ENCODE assay signal across 8 cellular contexts in genomic region chr2:74148457-74149248, GRCh38. TPM values are rescaled to one million over a fixed set of nuclear protein-coding genes. Genes with fewer than 3 reads are reported as not detected.
DNase-seq lines count a peak whose midpoint lies in the region; ATAC-seq, FAIRE-seq and TF ChIP-seq lines count a peak whose summit lies in the region.

No MANE protein-coding gene starts in this region.

- no peak for TF ChIP-seq POLR2A in gastroesophageal sphincter (IDR thresholded peaks at IDR 0.05)

- H3K4me3 ChIP-seq in gastroesophageal sphincter = peak overlapping the region; percentile 52 to 89
- peak overlapping the region in 1 of 2 donors; percentile 78 for H3K4me3 ChIP-seq in small intestine (ENCODE audit: low read depth in 1 of 2, low read length in 2 of 2)

- no peak for TF ChIP-seq CTCF in gastroesophageal sphincter (IDR thresholded peaks at IDR 0.05)

- no peaks in the 10 kb centered on the region for H3K9me3 ChIP-seq in gastroesophageal sphincter
- no peaks in the 10 kb centered on the region for H3K9me3 ChIP-seq in small intestine (ENCODE audit: control insufficient read depth, low read depth)

- peak; percentile 2 for ATAC-seq in GM21381 (IDR thresholded peaks at IDR 0.05; ENCODE audit: unreplicated experiment)
- no peak for ATAC-seq in gastroesophageal sphincter
- no peak for ATAC-seq in activated CD4-positive, CD25-positive, alpha-beta regulatory T cell treated with anti-CD3 and anti-CD28 coated beads, Interleukin-2, amount 50 U/mL, for 24 hours

- DNase-seq in RKO (ENCODE audit: low spot score) (peak; percentile 43), small intestine (no peak), NCI-H2196 (lab: John Stamatoyannopoulos, UW; ENCODE audit: unreplicated experiment) (no peak), NCI-H1436 (lab: John Stamatoyannopoulos, UW) (no peak)
- no peak for DNase-seq in activated naive CD4-positive, alpha-beta T cell treated with anti-CD3 and anti-CD28 coated beads, Interleukin-2, amount 50 U/mL, for 16 hours

- H3K27me3 ChIP-seq in gastroesophageal sphincter (no peaks in the 10 kb centered on the region), small intestine (ENCODE audit: control insufficient read depth in 2 of 2, insufficient read depth in 2 of 2, low read length in 2 of 2) (no peaks in the 10 kb centered on the region)

- H3K36me3 ChIP-seq in gastroesophageal sphincter (peaks cover 0 to 43% of the 10 kb centered on the region in 2 donors), small intestine (ENCODE audit: control insufficient read depth in 2 of 2, insufficient read depth in 2 of 2, low read length in 2 of 2) (no peaks in the 10 kb centered on the region)

- H3K4me1 ChIP-seq in gastroesophageal sphincter (peaks cover 0 to 37% (median 16%) of the 10 kb centered on the region in 3 donors), small intestine (ENCODE audit: control insufficient read depth in 2 of 2, insufficient read depth in 1 of 2, low read depth in 1 of 2, low read length in 1 of 2) (peaks cover 5 to 8% of the 10 kb centered on the region in 2 donors)

- no peak for TF ChIP-seq EP300 in gastroesophageal sphincter (IDR thresholded peaks at IDR 0.05)

- H3K27ac ChIP-seq in gastroesophageal sphincter = peak overlapping the region; percentile 30 to 83 (median 77)
- H3K27ac ChIP-seq in small intestine (ENCODE audit: low read depth in 1 of 2, low read length in 1 of 2) = peak overlapping the region; percentile 14 to 78

- no peak for FAIRE-seq in small intestine (lab: Jason Lieb, UNC)

- 46 to 85% methylated on average over 7 to 16 of the region's 16 CpGs for WGBS in gastroesophageal sphincter (ENCODE audit: low coverage in 1 of 2), 2 donors
- WGBS in small intestine, 3 donors = 51 to 70% (median 68%) methylated on average over 16 of the region's 16 CpGs

RNA-seq across cellular contexts. Expression of gene BOLA3, which starts 0.9 kb away (rescaled TPM):
- total RNA-seq in gastroesophageal sphincter = 10 to 100 TPM; 15.5 to 43.1 (median 30.5) TPM
- polyA plus RNA-seq in small intestine = 10 to 100 TPM; 57.3 to 75.8 (median 62.8) TPM

RNA-seq across cellular contexts. Expression of gene MOB1A, which starts 30.0 kb away (rescaled TPM):
- total RNA-seq in gastroesophageal sphincter = 100 to 1,000 TPM; 115 to 185 (median 133) TPM
- 10 to 100 TPM; 41.3 to 50.1 (median 43.9) TPM for polyA plus RNA-seq in small intestine

RNA-seq across cellular contexts. Expression of gene MTHFD2, which starts 49.8 kb away (rescaled TPM):
- 100 to 1,000 TPM in 1 of 4 donors, 10 to 100 TPM in 3; 20.9 to 110 (median 34.5) TPM for total RNA-seq in gastroesophageal sphincter
- 100 to 1,000 TPM in 1 of 3 donors, 10 to 100 TPM in 1, 1 to 10 TPM in 1; 8.1 to 114 (median 12.4) TPM for polyA plus RNA-seq in small intestine
